11 cellular contexts compared by ENCODE assay signal in the genomic region with DNA sequence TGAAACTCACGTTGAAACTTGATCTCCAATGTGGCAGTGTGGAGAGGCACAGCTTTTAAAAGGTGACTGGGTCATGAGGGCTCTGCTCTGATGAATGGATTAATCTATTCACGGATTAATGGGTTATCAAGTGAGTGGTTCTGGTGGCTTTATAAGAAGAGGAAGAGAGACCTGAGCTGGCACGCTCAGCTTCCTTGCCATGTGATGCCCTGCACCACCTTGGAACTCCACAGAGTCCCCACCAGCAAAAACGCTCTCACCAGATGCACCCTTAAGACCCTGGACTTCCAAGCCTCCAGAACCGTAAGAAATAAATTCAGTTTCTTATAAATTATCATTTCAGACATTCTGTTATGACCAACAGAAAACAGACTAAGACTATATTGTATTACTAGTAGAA. TPM values are rescaled to one million over a fixed set of nuclear protein-coding genes. Genes with fewer than 3 reads are reported as not detected.
DNase-seq lines count a peak whose midpoint lies in the region; ATAC-seq and TF ChIP-seq lines count a peak whose summit lies in the region.
"Had no signal": no experiment of that assay in that cellular context is flagged by ENCODE, and none has a peak within 500 bp of the region (broad histone marks: within the 10 kb centered on the region; RNA-seq: fewer than 3 reads in every experiment).

No MANE protein-coding gene starts in this region.

- no peaks in the 10 kb centered on the region for H3K9me3 ChIP-seq in neural cell (ENCODE audit: low read length)

- intact Hi-C loops in Calu3 (cut with micrococcal nuclease; ENCODE audit: unreplicated experiment), result no loop called here

- H3K27ac Mint-ChIP-seq in Calu3 (ENCODE audit: unreplicated experiment), result no peak overlapping the region
- H3K27ac Mint-ChIP-seq in activated naive CD8-positive, alpha-beta T cell treated with anti-CD3 and anti-CD28 coated beads, Interleukin-2, amount 10 ng/mL, durations not matched to agents 7 days and 5 days, result peak overlapping the region; percentile 80

- TF ChIP-seq RAD21 in neural cell (conservative IDR thresholded peaks at IDR 0.05), result no peak

- H3K9ac ChIP-seq in KMS-11, result peak overlapping the region; percentile 78; the same call in 1 of the 2 replicates
- no peak overlapping the region for H3K9ac ChIP-seq in neural cell (ENCODE audit: low read length)

- no peaks in the 10 kb centered on the region for H3K9me3 Mint-ChIP-seq in Calu3 (ENCODE audit: low read depth, unreplicated experiment)
- H3K9me3 Mint-ChIP-seq in activated naive CD8-positive, alpha-beta T cell treated with anti-CD3 and anti-CD28 coated beads, Interleukin-2, amount 10 ng/mL, durations not matched to agents 7 days and 5 days, result no peaks in the 10 kb centered on the region

- H4K20me1 ChIP-seq in KMS-11 (ENCODE audit: insufficient read depth) (peaks cover 2% of the 10 kb centered on the region; the same call in 1 of the 2 replicates), neural cell (ENCODE audit: insufficient read depth) (no peaks in the 10 kb centered on the region)

- H3K9me2 ChIP-seq in neural cell (ENCODE audit: insufficient read depth, low read length), result no peaks in the 10 kb centered on the region

- H3K4me2 ChIP-seq in KMS-11 (peak overlapping the region; percentile 50), neural cell (ENCODE audit: low read length) (peak overlapping the region; percentile 72)

- H3K27me3 ChIP-seq in KMS-11 (ENCODE audit: insufficient read depth, low read depth) (no peaks in the 10 kb centered on the region), neural cell (ENCODE audit: insufficient read depth, low read depth, low read length) (no peaks in the 10 kb centered on the region)
- H3K27me3 ChIP-seq: brain microvascular endothelial cell had no signal

- ATAC-seq in activated naive CD8-positive, alpha-beta T cell treated with anti-CD3 and anti-CD28 coated beads, Interleukin-2, amount 10 ng/mL, durations not matched to agents 7 days and 5 days (ENCODE audit: low read depth), result no peak
- no peak for ATAC-seq in HG03280 (IDR thresholded peaks at IDR 0.05; ENCODE audit: unreplicated experiment)

- no peak overlapping the region for H2AFZ ChIP-seq in KMS-11 (ENCODE audit: low read depth)
- H2AFZ ChIP-seq in neural cell (ENCODE audit: low read depth, low read length), result no peak overlapping the region

- CTCF ChIA-PET in Calu3 (lab: Charles Lee), result no interaction called here

- H3K36me3 ChIP-seq in KMS-11 (ENCODE audit: insufficient read depth) (no peaks in the 10 kb centered on the region), neural cell (ENCODE audit: insufficient read depth, low read length) (no peaks in the 10 kb centered on the region)
- H3K36me3 ChIP-seq: brain microvascular endothelial cell had no signal

- H3K27me3 Mint-ChIP-seq in Calu3 (ENCODE audit: unreplicated experiment), result peaks cover 10% of the 10 kb centered on the region
- no peaks in the 10 kb centered on the region for H3K27me3 Mint-ChIP-seq in activated naive CD8-positive, alpha-beta T cell treated with anti-CD3 and anti-CD28 coated beads, Interleukin-2, amount 10 ng/mL, durations not matched to agents 7 days and 5 days

- H3K36me3 Mint-ChIP-seq in Calu3 (ENCODE audit: insufficient read depth, unreplicated experiment), result peaks cover 37% of the 10 kb centered on the region
- peaks cover 8% of the 10 kb centered on the region for H3K36me3 Mint-ChIP-seq in activated naive CD8-positive, alpha-beta T cell treated with anti-CD3 and anti-CD28 coated beads, Interleukin-2, amount 10 ng/mL, durations not matched to agents 7 days and 5 days

- no peak for DNase-seq in Calu3
- DNase-seq in activated naive CD8-positive, alpha-beta T cell treated with anti-CD3 and anti-CD28 coated beads, Interleukin-2, amount 10 ng/mL, durations not matched to agents 7 days and 5 days, result no peak
- no peak for DNase-seq in NCI-H1417 (lab: John Stamatoyannopoulos, UW)
- no peak for DNase-seq in hippocampal formation (lab: John Stamatoyannopoulos, UW)
- DNase-seq: activated CD4-positive, alpha-beta T cell treated with anti-CD3 and anti-CD28 coated beads for 1 hour; brain microvascular endothelial cell; NCI-H187 treated with DMSO at 0.1 percent for 48 hours had no signal

- H3K4me3 ChIP-seq in KMS-11 (IDR thresholded peaks at IDR 0.05; ENCODE audit: insufficient read depth, low read depth, low read length) (no peak overlapping the region), neural cell (ENCODE audit: low read length) (peak overlapping the region; percentile 75)
- H3K4me3 ChIP-seq: lung had no signal

- peaks cover 74% of the 10 kb centered on the region for H3K4me1 ChIP-seq in KMS-11 (ENCODE audit: low read depth, poor library complexity, severe bottlenecking)

- TF ChIP-seq CTCF in Calu3 (IDR thresholded peaks at IDR 0.05; ENCODE audit: unreplicated experiment) (no peak), KMS-11 (conservative IDR thresholded peaks at IDR 0.05; ENCODE audit: low read depth, low read length) (no peak), neural cell (IDR thresholded peaks at IDR 0.05; ENCODE audit: poor library complexity, severe bottlenecking) (no peak)

- H3F3A ChIP-seq in neural cell (ENCODE audit: insufficient read depth, low read length, poor library complexity, severe bottlenecking), result no peaks in the 10 kb centered on the region

- BruUV-seq in Calu3 (replicated peaks; lab: Mats Ljungman, UMichigan), result no TSS peak

- no peak for TF ChIP-seq EP300 in neural cell (conservative IDR thresholded peaks at IDR 0.05; ENCODE audit: poor library complexity, severe bottlenecking)

- H3K4me3 Mint-ChIP-seq in Calu3 (ENCODE audit: low read depth, unreplicated experiment), result peak overlapping the region; percentile 87
- H3K4me3 Mint-ChIP-seq in activated naive CD8-positive, alpha-beta T cell treated with anti-CD3 and anti-CD28 coated beads, Interleukin-2, amount 10 ng/mL, durations not matched to agents 7 days and 5 days, result peak overlapping the region; percentile 84

- peak overlapping the region; percentile 70 for H3K27ac ChIP-seq in KMS-11
- no peak overlapping the region for H3K27ac ChIP-seq in neural cell (ENCODE audit: low read length)
- H3K27ac ChIP-seq: brain microvascular endothelial cell had no signal

- POLR2A ChIA-PET in activated naive CD8-positive, alpha-beta T cell treated with anti-CD3 and anti-CD28 coated beads, Interleukin-2, amount 10 ng/mL, durations not matched to agents 7 days and 5 days (lab: Charles Lee), result interaction anchor here (0.6 to 3.1 kb wide), 3 partner anchors 11 to 270 kb away, joined by 3 to 21 read pairs (median 20); a partner anchor contains a TSS

- peaks cover 39% of the 10 kb centered on the region for H3K4me1 Mint-ChIP-seq in Calu3 (ENCODE audit: low read depth, unreplicated experiment)
- H3K4me1 Mint-ChIP-seq in activated naive CD8-positive, alpha-beta T cell treated with anti-CD3 and anti-CD28 coated beads, Interleukin-2, amount 10 ng/mL, durations not matched to agents 7 days and 5 days, result peaks cover 53% of the 10 kb centered on the region

- H3K79me2 ChIP-seq in KMS-11 (ENCODE audit: insufficient read depth, low read depth), result peaks cover 75% of the 10 kb centered on the region
- H3K79me2 ChIP-seq in neural cell (replicated peaks; ENCODE audit: insufficient read depth, low read length), result peaks cover 60% of the 10 kb centered on the region

TF ChIP-seq in neural cell, 6 proteins besides CTCF, POLR2A, EP300 and RAD21:
- TF ChIP-seq POLR2AphosphoS5 (IDR thresholded peaks at IDR 0.05), result no peak

RNA-seq across cellular contexts. Expression of a gene that starts 2.6 kb away (rescaled TPM):
- 60.6 and 68.2 TPM in 2 replicates for total RNA-seq in Calu3 (2022)
- 10 to 100 TPM; 85.3 to 93.6 TPM for total RNA-seq in activated naive CD8-positive, alpha-beta T cell treated with anti-CD3 and anti-CD28 coated beads, Interleukin-2, amount 10 ng/mL, durations not matched to agents 7 days and 5 days
- 96.8 and 113 TPM in 2 replicates for polyA plus RNA-seq in neural cell
- polyA minus RNA-seq in neural cell, result 128 and 134 TPM in 2 replicates

RNA-seq across cellular contexts. Expression of a gene that starts 43.2 kb away (rescaled TPM):
- 0.34 TPM in 1 of 2 replicates, not detected in the other for total RNA-seq in Calu3 (2022)
- total RNA-seq in activated naive CD8-positive, alpha-beta T cell treated with anti-CD3 and anti-CD28 coated beads, Interleukin-2, amount 10 ng/mL, durations not matched to agents 7 days and 5 days, result not detected
- not detected in 2 replicates for polyA plus RNA-seq in neural cell
- polyA minus RNA-seq in neural cell, result not detected in 2 replicates
